Comparison of ENCODE assay signal across 30 cellular contexts in genomic region chr2:157217409-157217808, GRCh38. TPM values are rescaled to one million over a fixed set of nuclear protein-coding genes. Genes with fewer than 3 reads are reported as not detected.
"Had no signal": no experiment of that assay in that cellular context is flagged by ENCODE, and none has a peak within 500 bp of the region (broad histone marks: within the 10 kb centered on the region; RNA-seq: fewer than 3 reads in every experiment).

No MANE protein-coding gene starts in this region.

- ATAC-seq: activated CD4-positive, alpha-beta T cell treated with anti-CD3 and anti-CD28 coated beads for 36 hours; activated CD8-positive, alpha-beta memory T cell treated with anti-CD3 and anti-CD28 coated beads, Interleukin-2, amount 10 ng/mL, durations not matched to agents 7 days and 5 days; activated CD8-positive, alpha-beta T cell treated with anti-CD3 and anti-CD28 coated beads, Interleukin-2, amount 10 ng/mL, durations not matched to agents 7 days and 5 days; activated naive CD8-positive, alpha-beta T cell treated with anti-CD3 and anti-CD28 coated beads, Interleukin-2, amount 50 U/mL, for 24 hours; body of pancreas; effector memory CD8-positive, alpha-beta T cell; foreskin keratinocyte; gastroesophageal sphincter had no signal

- DNase-seq: activated CD4-positive, alpha-beta memory T cell treated with anti-CD3 and anti-CD28 coated beads for 36 hours; activated CD4-positive, alpha-beta T cell treated with anti-CD3 and anti-CD28 coated beads for 36 hours; activated CD4-positive, alpha-beta T cell treated with anti-CD3 and anti-CD28 coated beads, Interleukin-2, amount 10 ng/mL, durations not matched to agents 24 days and 14 days; activated CD4-positive, CD25-positive, alpha-beta regulatory T cell; activated CD4-positive, CD25-positive, alpha-beta regulatory T cell treated with anti-CD3 and anti-CD28 coated beads, Interleukin-2, amount 50 U/mL, for 72 hours; activated CD8-positive, alpha-beta memory T cell treated with anti-CD3 and anti-CD28 coated beads, Interleukin-2, amount 10 ng/mL, durations not matched to agents 7 days and 5 days; activated CD8-positive, alpha-beta memory T cell treated with anti-CD3 and anti-CD28 coated beads, Interleukin-2, amount 50 U/mL, for 4 hours; activated CD8-positive, alpha-beta T cell treated with anti-CD3 and anti-CD28 coated beads, Interleukin-2, amount 10 ng/mL, durations not matched to agents 7 days and 5 days; activated effector memory CD4-positive, alpha-beta T cell treated with anti-CD3 and anti-CD28 coated beads, Interleukin-2, amount 50 U/mL, for 16 hours; activated naive CD4-positive, alpha-beta T cell treated with anti-CD3 and anti-CD28 coated beads for 36 hours; activated naive CD8-positive, alpha-beta T cell treated with anti-CD3 and anti-CD28 coated beads for 36 hours; activated naive CD8-positive, alpha-beta T cell treated with anti-CD3 and anti-CD28 coated beads, Interleukin-2, amount 50 U/mL, for 24 hours; activated T-cell treated with anti-CD3 and anti-CD28 coated beads, Interleukin-2, amount 50 U/mL, for 1 hour; activated T-cell treated with anti-CD3 and anti-CD28 coated beads, Interleukin-2, amount 50 U/mL, for 48 hours; adrenal gland; amygdala; aorta; body of pancreas; caudate nucleus; cortex of kidney; dermis blood vessel endothelial cell; effector CD4-positive, alpha-beta T cell; effector memory CD8-positive, alpha-beta T cell; erythroblast; foreskin keratinocyte; T-helper 2 cell had no signal

RNA-seq across cellular contexts. Expression of gene GALNT5, which starts 40.1 kb away (rescaled TPM):
- total RNA-seq: activated CD4-positive, alpha-beta memory T cell treated with anti-CD3 and anti-CD28 coated beads for 36 hours; activated CD4-positive, alpha-beta T cell treated with anti-CD3 and anti-CD28 coated beads, Interleukin-2, amount 10 ng/mL, durations not matched to agents 24 days and 14 days; activated CD8-positive, alpha-beta memory T cell treated with anti-CD3 and anti-CD28 coated beads for 36 hours; activated CD8-positive, alpha-beta memory T cell treated with anti-CD3 and anti-CD28 coated beads, Interleukin-2, amount 10 ng/mL, durations not matched to agents 7 days and 5 days; activated CD8-positive, alpha-beta T cell treated with anti-CD3 and anti-CD28 coated beads, Interleukin-2, amount 10 ng/mL, durations not matched to agents 7 days and 5 days; activated naive CD4-positive, alpha-beta T cell treated with anti-CD3 and anti-CD28 coated beads for 36 hours; activated naive CD8-positive, alpha-beta T cell treated with anti-CD3 and anti-CD28 coated beads for 36 hours; activated T-helper 1 cell treated with anti-CD3 and anti-CD28 coated beads, Interleukin-12 subunit alpha, Interleukin-12 subunit beta, Interleukin-2, Interleukin-4 antibody, amounts not matched to agents 30 ng/mL and 10 ng/mL and 1 ng/mL, durations not matched to agents 14 hours and 24 hours and 36 hours; activated T-helper 2 cell treated with anti-CD3 and anti-CD28 coated beads, Interferon-gamma antibody, Interleukin-2, Interleukin-4, amounts not matched to agents 10 μg/mL and 5 μg/mL and 100 μg/mL, durations not matched to agents 14 hours and 24 hours and 36 hours had no signal
